ENCODE assay signal across 14 cellular contexts in the genomic region with DNA sequence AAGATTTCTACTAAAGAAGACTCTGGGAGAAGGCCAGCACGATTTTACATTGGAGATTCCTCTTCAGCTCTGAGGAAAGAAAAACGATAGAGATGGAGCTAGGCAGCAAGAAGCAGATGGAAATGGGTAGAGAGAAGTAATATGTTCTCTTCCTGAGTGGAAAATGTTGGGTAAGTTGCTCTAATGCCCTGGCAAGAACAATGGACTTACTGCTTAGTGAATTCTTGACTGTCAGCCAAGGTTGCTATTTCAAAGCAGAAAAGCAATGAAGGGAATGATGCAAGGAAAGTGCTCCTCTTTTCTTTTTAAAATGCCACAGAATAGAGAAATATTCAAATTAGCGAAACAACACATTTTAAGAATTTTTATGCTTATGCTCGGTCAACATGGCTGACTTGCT. TPM values are rescaled to one million over a fixed set of nuclear protein-coding genes. Genes with fewer than 3 reads are reported as not detected.
DNase-seq lines count a peak whose midpoint lies in the region; TF ChIP-seq lines count a peak whose summit lies in the region.
"Had no signal": no experiment of that assay in that cellular context is flagged by ENCODE, and none has a peak within 500 bp of the region (broad histone marks: within the 10 kb centered on the region; RNA-seq: fewer than 3 reads in every experiment).

No MANE protein-coding gene starts in this region.

- H4K20me1 ChIP-seq in fibroblast of lung (ENCODE audit: control insufficient read depth, extremely low read depth, insufficient read depth, low read length): no peaks in the 10 kb centered on the region
- H4K20me1 ChIP-seq in osteoblast (ENCODE audit: insufficient read depth, low read length): no peaks in the 10 kb centered on the region

- no peaks in the 10 kb centered on the region for H3K4me1 ChIP-seq in fibroblast of lung (ENCODE audit: control insufficient read depth, extremely low read depth, insufficient read depth, low read length)
- no peaks in the 10 kb centered on the region for H3K4me1 ChIP-seq in osteoblast (ENCODE audit: insufficient read depth, low read length)

- peak overlapping the region; percentile 14; the same call in 1 of the 2 replicates for H3K27ac ChIP-seq in SK-N-MC
- no peak overlapping the region for H3K27ac ChIP-seq in fibroblast of lung (ENCODE audit: insufficient read depth, low read length)
- no peak overlapping the region for H3K27ac ChIP-seq in osteoblast (ENCODE audit: low read depth, low read length)
- H3K27ac ChIP-seq: sigmoid colon, suprapubic skin had no signal

- 0 out of 2 replicates have a peak, but pooled peaks cover 1% of the 10 kb centered on the region for H3K9me3 ChIP-seq in SK-N-MC (ENCODE audit: low read depth, low read length)
- no peaks in the 10 kb centered on the region for H3K9me3 ChIP-seq in fibroblast of lung (ENCODE audit: control insufficient read depth, insufficient read depth, low read depth, low read length)
- H3K9me3 ChIP-seq in osteoblast (ENCODE audit: low read depth, low read length): no peaks in the 10 kb centered on the region
- H3K9me3 ChIP-seq: sigmoid colon, suprapubic skin had no signal

- peaks cover under 1% of the 10 kb centered on the region; the same call in 1 of the 2 replicates for H3K36me3 ChIP-seq in SK-N-MC (ENCODE audit: insufficient read depth, low read length)
- no peaks in the 10 kb centered on the region for H3K36me3 ChIP-seq in fibroblast of lung (ENCODE audit: control insufficient read depth, insufficient read depth, low read length)
- no peaks in the 10 kb centered on the region for H3K36me3 ChIP-seq in osteoblast (ENCODE audit: insufficient read depth, low read length)
- H3K36me3 ChIP-seq: sigmoid colon, suprapubic skin had no signal

- no peak for TF ChIP-seq CTCF in fibroblast of lung (conservative IDR thresholded peaks at IDR 0.05 in 1 of 2, IDR thresholded peaks at IDR 0.05 in 1 of 2; ENCODE audit: low read depth in 1 of 2, low read length in 2 of 2)
- TF ChIP-seq CTCF in osteoblast (IDR thresholded peaks at IDR 0.05; ENCODE audit: extremely low read depth, low read depth, low read length): no peak

- no peaks in the 10 kb centered on the region for H3K79me2 ChIP-seq in fibroblast of lung (ENCODE audit: control insufficient read depth, insufficient read depth, low read length)
- no peaks in the 10 kb centered on the region for H3K79me2 ChIP-seq in osteoblast (ENCODE audit: insufficient read depth, low read length)

- no peak overlapping the region for H3K4me3 ChIP-seq in SK-N-MC
- no peak overlapping the region for H3K4me3 ChIP-seq in fibroblast of lung (replicated peaks in 1 of 4; ENCODE audit: control extremely low read depth in 1 of 4, insufficient read depth in 1 of 4, low read depth in 3 of 4, low read length in 4 of 4)
- no peak overlapping the region for H3K4me3 ChIP-seq in osteoblast (ENCODE audit: insufficient read depth, low read length)
- H3K4me3 ChIP-seq: sigmoid colon, suprapubic skin had no signal

- H3K27me3 ChIP-seq in fibroblast of lung (ENCODE audit: control insufficient read depth, insufficient read depth, low read length) (no peaks in the 10 kb centered on the region), osteoblast (ENCODE audit: insufficient read depth, low read length) (no peaks in the 10 kb centered on the region)
- H3K27me3 ChIP-seq: sigmoid colon, suprapubic skin had no signal

- DNase-seq in GM04503 (ENCODE audit: low read depth): peak; percentile 64
- DNase-seq in SK-N-MC (ENCODE audit: low read depth, low spot score): no peak
- peak; percentile 58 to 88 for DNase-seq in fibroblast of lung (ENCODE audit: low read depth in 2 of 2)
- peak; percentile 19 for DNase-seq in osteoblast (ENCODE audit: insufficient read length, low spot score, missing footprints)
- no peak for DNase-seq in ureter (ENCODE audit: low spot score)
- DNase-seq in amygdala (lab: John Stamatoyannopoulos, UW): no peak
- DNase-seq in effector CD8-positive, alpha-beta T cell (lab: John Stamatoyannopoulos, UW): no peak
- no peak for DNase-seq in OCI-M2 (lab: John Stamatoyannopoulos, UW; ENCODE audit: unreplicated experiment)
- DNase-seq: activated CD4-positive, alpha-beta memory T cell treated with anti-CD3 and anti-CD28 coated beads for 36 hours; activated gamma-delta T cell treated with Interleukin-2 at 50 U/mL for 16 hours; GOT3; NCI-H2029 treated with DMSO at 0.1 percent for 48 hours; sigmoid colon had no signal

- H2AFZ ChIP-seq in fibroblast of lung (ENCODE audit: low read length) (no peak overlapping the region), osteoblast (ENCODE audit: low read length) (no peak overlapping the region)

- H3K9ac ChIP-seq in SK-N-MC (ENCODE audit: insufficient read length): no peak overlapping the region
- H3K9ac ChIP-seq in fibroblast of lung (ENCODE audit: insufficient read depth, low read length): no peak overlapping the region

- H3K4me2 ChIP-seq in fibroblast of lung (ENCODE audit: extremely low read depth, insufficient read depth, low read length) (no peak overlapping the region), osteoblast (ENCODE audit: insufficient read depth, low read length) (no peak overlapping the region)

RNA-seq across cellular contexts. Expression of a gene that starts 38.4 kb away (rescaled TPM):
- total RNA-seq in fibroblast of lung: 10.7 and 14.6 TPM in 2 replicates
- polyA plus RNA-seq in fibroblast of lung: 4.6 and 5.1 TPM in 2 replicates
- 5.5 TPM in 2 replicates for polyA plus RNA-seq in fibroblast of lung (2012)
- polyA minus RNA-seq in fibroblast of lung (ENCODE audit: low replicate concordance): 0.56 TPM in 1 of 2 replicates, not detected in the other
- 10.9 and 13.3 TPM in 2 replicates for total RNA-seq in osteoblast
- total RNA-seq in ureter: 23.9 TPM

Comparison
In these comparisons a context has a peak if more than half of its experiments do, and no peak if none do; other contexts are left out.
1. DNase-seq: peak in GM04503 (single experiment), fibroblast of lung (2 of 2) and osteoblast (single experiment); none in SK-N-MC (single experiment), ureter (single experiment), amygdala (0 of 56), effector CD8-positive, alpha-beta T cell (single experiment) and OCI-M2 (single experiment).